Comparison of ENCODE assay signal across 8 cellular contexts in genomic region chr14:59688224-59689170, GRCh38.
DNase-seq lines count a peak whose midpoint lies in the region; ATAC-seq, FAIRE-seq and TF ChIP-seq lines count a peak whose summit lies in the region.

No MANE protein-coding gene starts in this region.

- in situ Hi-C loops in astrocyte of the cerebellum (cut with HindIII; ENCODE audit: low sequenced_read_pairs), result no loop called here

- no peaks in the 10 kb centered on the region for H3K9me3 ChIP-seq in keratinocyte (ENCODE audit: control insufficient read depth, low read depth, low read length)

- no peaks in the 10 kb centered on the region for H3K36me3 ChIP-seq in keratinocyte (ENCODE audit: control insufficient read depth in 2 of 2, extremely low read depth in 1 of 2, insufficient read depth in 2 of 2, low read length in 2 of 2)

- H3K9ac ChIP-seq in keratinocyte (ENCODE audit: control insufficient read depth, extremely low read depth, insufficient read depth, low read length), result no peak overlapping the region

- FAIRE-seq in keratinocyte (lab: Jason Lieb, UNC), result peak; percentile 5

- H3K4me1 ChIP-seq in keratinocyte (ENCODE audit: control insufficient read depth, extremely low read depth, insufficient read depth, low read length), result no peaks in the 10 kb centered on the region

- no peak overlapping the region for H3K4me2 ChIP-seq in keratinocyte (ENCODE audit: control insufficient read depth, extremely low read depth, insufficient read depth, low read depth, low read length)

- peak; percentile 92 for ATAC-seq in GM19455 (IDR thresholded peaks at IDR 0.05; ENCODE audit: unreplicated experiment)
- ATAC-seq in HG03354 (IDR thresholded peaks at IDR 0.05; ENCODE audit: poor library complexity, severe bottlenecking, unreplicated experiment), result peak; percentile 99

- dilution Hi-C loops in keratinocyte (cut with MboI; ENCODE audit: extremely low pct_ligation_motif_present, low sequenced_read_pairs), result no loop called here

- no peaks in the 10 kb centered on the region for H4K20me1 ChIP-seq in keratinocyte (ENCODE audit: control insufficient read depth, extremely low read depth, insufficient read depth, low read length)

- DNase-seq in GM03348 (ENCODE audit: low spot score), result peak; percentile 56
- DNase-seq in NCI-H748 treated with DMSO at 0.1 percent for 48 hours (lab: John Stamatoyannopoulos, UW), result peak; percentile 53
- DNase-seq in astrocyte of the cerebellum (ENCODE audit: low read depth), result peak; percentile 49
- DNase-seq in keratinocyte (ENCODE audit: low read depth, low spot score), result peak; percentile 2
- peak; percentile 46 for DNase-seq in superior temporal gyrus (ENCODE audit: extremely low spot score)
- no peak for DNase-seq in NCI-H2196 (lab: John Stamatoyannopoulos, UW; ENCODE audit: unreplicated experiment)

- H3K27me3 ChIP-seq in keratinocyte (ENCODE audit: control insufficient read depth, extremely low read depth, insufficient read depth, low read length), result no peaks in the 10 kb centered on the region

- no peaks in the 10 kb centered on the region for H3K79me2 ChIP-seq in keratinocyte (ENCODE audit: control insufficient read depth, insufficient read depth, low read length)

- TF ChIP-seq CTCF in astrocyte of the cerebellum (IDR thresholded peaks at IDR 0.05; ENCODE audit: low read depth, low read length, missing control alignments) (peak; percentile 83), keratinocyte (optimal IDR thresholded peaks at IDR 0.05 in 1 of 3, IDR thresholded peaks at IDR 0.05 in 1 of 3, conservative IDR thresholded peaks at IDR 0.05 in 1 of 3; ENCODE audit: extremely low read depth in 1 of 3, insufficient read depth in 2 of 3, low read length in 3 of 3) (peak; percentile 79 to 92 (median 85))

- no peak overlapping the region for H2AFZ ChIP-seq in keratinocyte (ENCODE audit: control insufficient read depth, low read length)

- no peaks in the 10 kb centered on the region for H3K9me1 ChIP-seq in keratinocyte (ENCODE audit: control insufficient read depth, extremely low read depth, insufficient read depth, low read length)

- H3K4me3 ChIP-seq in astrocyte of the cerebellum (ENCODE audit: low read depth, low read length), result no peak overlapping the region
- H3K4me3 ChIP-seq in keratinocyte (ENCODE audit: control insufficient read depth in 2 of 3, extremely low read depth in 1 of 3, insufficient read depth in 2 of 3, low read depth in 1 of 3, low read length in 3 of 3), result no peak overlapping the region

- H3K27ac ChIP-seq in keratinocyte (ENCODE audit: control insufficient read depth, insufficient read depth, low read length), result no peak overlapping the region
